In genomic region chr9:9790216-9790872, GRCh38 we compare ENCODE assay signal across 9 cellular contexts.
DNase-seq lines count a peak whose midpoint lies in the region; ATAC-seq, FAIRE-seq and TF ChIP-seq lines count a peak whose summit lies in the region.
"Had no signal": no experiment of that assay in that cellular context is flagged by ENCODE, and none has a peak within 500 bp of the region (broad histone marks: within the 10 kb centered on the region; RNA-seq: fewer than 3 reads in every experiment).

No MANE protein-coding gene starts in this region.

- FAIRE-seq in GM12892 (lab: Jason Lieb, UNC) = no peak

- peak; percentile 68 for ATAC-seq in GM19023 (IDR thresholded peaks at IDR 0.05; ENCODE audit: unreplicated experiment)
- peak; percentile 72 for ATAC-seq in HG03175 (IDR thresholded peaks at IDR 0.05; ENCODE audit: unreplicated experiment)
- no peak for ATAC-seq in GM21526 (IDR thresholded peaks at IDR 0.05; ENCODE audit: low FRiP score, unreplicated experiment)

- DNase-seq in D341Med (ENCODE audit: low spot score) (peak; percentile 51), NCI-H510A (lab: John Stamatoyannopoulos, UW) (peak; percentile 35), coronary artery (ENCODE audit: low spot score) (no peak), mucosa of gallbladder (ENCODE audit: low spot score) (peak; percentile 25), GM12892 (ENCODE audit: insufficient read length) (no peak)

- TF ChIP-seq CTCF in coronary artery (IDR thresholded peaks at IDR 0.05) = peak; percentile 83

- no peak overlapping the region for H3K4me3 ChIP-seq in coronary artery
- H3K4me3 ChIP-seq: SK-N-MC had no signal

- no peak overlapping the region for H3K27ac ChIP-seq in coronary artery
- H3K27ac ChIP-seq: SK-N-MC had no signal

- no peak for TF ChIP-seq POLR2A in GM12892 (IDR thresholded peaks at IDR 0.05; ENCODE audit: low read depth, low read length)

Comparison
In these comparisons a context has a peak if more than half of its experiments do, and no peak if none do; other contexts are left out.
1. DNase-seq: peak in D341Med (single experiment), NCI-H510A (single experiment) and mucosa of gallbladder (single experiment); none in coronary artery (single experiment) and GM12892 (single experiment).